In the genomic region with DNA sequence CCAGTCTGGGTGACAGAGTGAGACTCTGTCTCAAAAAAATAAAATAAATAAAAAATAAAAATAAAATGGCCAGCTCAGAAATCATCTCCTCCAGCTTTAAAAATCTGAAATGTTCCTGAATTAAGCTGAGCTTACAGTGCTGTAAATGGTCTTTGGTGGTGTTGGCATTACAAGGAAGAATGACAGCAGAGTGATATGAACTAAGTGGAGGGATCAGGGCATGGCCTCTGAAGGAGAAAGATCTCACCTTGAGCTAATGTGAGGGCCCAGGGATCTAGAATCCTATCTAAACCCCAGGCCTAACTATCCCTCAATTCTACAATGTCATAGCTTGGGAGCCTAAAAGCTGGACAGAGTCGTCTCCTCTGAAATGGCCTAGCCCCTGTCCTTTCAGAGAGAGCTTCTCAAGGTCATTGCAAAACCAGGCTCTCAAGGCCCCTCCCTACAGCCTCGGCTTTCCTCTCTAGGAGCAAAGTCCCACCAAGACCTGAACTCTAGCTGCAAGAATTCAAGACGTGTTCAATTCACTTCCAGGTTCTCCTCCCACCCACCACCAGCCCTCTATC, we compare ENCODE assay signal across 15 cellular contexts.
"Had no signal": no experiment of that assay in that cellular context is flagged by ENCODE, and none has a peak within 500 bp of the region (broad histone marks: within the 10 kb centered on the region; RNA-seq: fewer than 3 reads in every experiment).

No MANE protein-coding gene starts in this region.

- H3K4me1 Mint-ChIP-seq: activated T-helper 17 cell treated with anti-CD3 and anti-CD28 coated beads, Interleukin-2, amount 50 U/mL, for 72 hours; central memory CD8-positive, alpha-beta T cell; naive B cell had no signal

- H3K4me3 ChIP-seq: heart left ventricle, left lung, suprapubic skin had no signal

- H3K9me3 ChIP-seq: heart left ventricle, left lung, suprapubic skin had no signal

- H3K9me3 Mint-ChIP-seq: activated naive CD4-positive, alpha-beta T cell treated with anti-CD3 and anti-CD28 coated beads for 36 hours; activated T-helper 17 cell treated with anti-CD3 and anti-CD28 coated beads, Interleukin-2, amount 50 U/mL, for 72 hours; central memory CD8-positive, alpha-beta T cell; T-helper 1 cell treated with Interleukin-12 subunit alpha and Interleukin-12 subunit beta and Interleukin-4 antibody, amounts not matched to agents 30 μg/mL and 1 μg/mL, for 36 hours had no signal

- H3K4me3 Mint-ChIP-seq: activated naive CD4-positive, alpha-beta T cell treated with anti-CD3 and anti-CD28 coated beads for 36 hours; activated T-helper 17 cell treated with anti-CD3 and anti-CD28 coated beads, Interleukin-2, amount 50 U/mL, for 72 hours; central memory CD8-positive, alpha-beta T cell; naive B cell; T-helper 1 cell treated with Interleukin-12 subunit alpha and Interleukin-12 subunit beta and Interleukin-4 antibody, amounts not matched to agents 30 μg/mL and 1 μg/mL, for 36 hours had no signal

- H3K27me3 ChIP-seq: heart left ventricle, suprapubic skin had no signal

- H3K4me1 ChIP-seq: left lung had no signal

- H3K36me3 Mint-ChIP-seq: naive B cell had no signal

- H3K27ac ChIP-seq: left lung, suprapubic skin had no signal

- H3K27ac Mint-ChIP-seq: activated naive CD4-positive, alpha-beta T cell treated with anti-CD3 and anti-CD28 coated beads for 36 hours; activated T-helper 17 cell treated with anti-CD3 and anti-CD28 coated beads, Interleukin-2, amount 50 U/mL, for 72 hours; naive B cell; T-helper 1 cell treated with Interleukin-12 subunit alpha and Interleukin-12 subunit beta and Interleukin-4 antibody, amounts not matched to agents 30 μg/mL and 1 μg/mL, for 36 hours had no signal

- DNase-seq: activated CD4-positive, alpha-beta T cell treated with anti-CD3 and anti-CD28 coated beads, Interleukin-2, amount 50 U/mL, for 1 hour; activated naive CD4-positive, alpha-beta T cell treated with anti-CD3 and anti-CD28 coated beads for 36 hours; activated T-cell treated with anti-CD3 and anti-CD28 coated beads for 4 hours; effector memory CD4-positive, alpha-beta T cell; heart left ventricle; left lung; naive B cell; occipital lobe; stimulated activated CD4-positive, alpha-beta T cell treated with anti-CD3 and anti-CD28 coated beads, Interleukin-4, amount 100 ng/mL, for 1 hour; stimulated activated CD8-positive, alpha-beta memory T cell treated with anti-CD3 and anti-CD28 coated beads, Interleukin-4, amount 100 ng/mL, for 48 hours; stimulated activated naive CD8-positive, alpha-beta T cell treated with anti-CD3 and anti-CD28 coated beads, Interleukin-15, Interleukin-2, amounts not matched to agents 100 U/mL and 50 U/mL, for 24 hours had no signal

- H3K36me3 ChIP-seq: heart left ventricle, left lung, suprapubic skin had no signal
